Comparison of ENCODE assay signal across 8 cellular contexts in genomic region chr15:83206971-83207621, GRCh38. TPM values are rescaled to one million over a fixed set of nuclear protein-coding genes. Genes with fewer than 3 reads are reported as not detected.
DNase-seq lines count a peak whose midpoint lies in the region; ATAC-seq lines count a peak whose summit lies in the region.

No MANE protein-coding gene starts in this region.

- no peaks in the 10 kb centered on the region for H3K36me3 Mint-ChIP-seq in dendritic cell treated with granulocyte-macrophage colony-stimulating factor and Interleukin-4, amounts not matched to agents 40 ng/mL and 50 ng/mL, for 4 days (ENCODE audit: low read depth)
- no peaks in the 10 kb centered on the region for H3K36me3 Mint-ChIP-seq in stimulated activated effector memory CD8-positive, alpha-beta T cell treated with anti-CD3 and anti-CD28 coated beads, Interleukin-12 subunit alpha, Interleukin-12 subunit beta, amount 100 ng/mL, for 72 hours

- H3K9me3 Mint-ChIP-seq in dendritic cell treated with granulocyte-macrophage colony-stimulating factor and Interleukin-4, amounts not matched to agents 40 ng/mL and 50 ng/mL, for 4 days, result no peaks in the 10 kb centered on the region
- no peaks in the 10 kb centered on the region for H3K9me3 Mint-ChIP-seq in stimulated activated effector memory CD8-positive, alpha-beta T cell treated with anti-CD3 and anti-CD28 coated beads, Interleukin-12 subunit alpha, Interleukin-12 subunit beta, amount 100 ng/mL, for 72 hours

- DNase-seq in DMS 273 (lab: John Stamatoyannopoulos, UW; ENCODE audit: unreplicated experiment), result peak; percentile 73
- no peak for DNase-seq in DMS 273 treated with DMSO at 0.1 percent for 48 hours (lab: John Stamatoyannopoulos, UW)
- DNase-seq in HCEC 1CT, result peak; percentile 35
- DNase-seq in SK-MEL-5 (ENCODE audit: low read depth, low spot score), result peak; percentile 14
- peak; percentile 39 for DNase-seq in kidney tubule cell (ENCODE audit: low spot score)
- peak in 1 of 2 donors; percentile 54 for DNase-seq in stimulated activated effector memory CD8-positive, alpha-beta T cell treated with anti-CD3 and anti-CD28 coated beads, Interleukin-12 subunit alpha, Interleukin-12 subunit beta, amount 100 ng/mL, for 72 hours (ENCODE audit: low spot score in 2 of 2)
- DNase-seq in HT-29 (ENCODE audit: low spot score), result no peak

- no peak overlapping the region for H3K27ac Mint-ChIP-seq in dendritic cell treated with granulocyte-macrophage colony-stimulating factor and Interleukin-4, amounts not matched to agents 40 ng/mL and 50 ng/mL, for 4 days
- no peak overlapping the region for H3K27ac Mint-ChIP-seq in stimulated activated effector memory CD8-positive, alpha-beta T cell treated with anti-CD3 and anti-CD28 coated beads, Interleukin-12 subunit alpha, Interleukin-12 subunit beta, amount 100 ng/mL, for 72 hours

- peak overlapping the region; percentile 62 for H3K4me3 Mint-ChIP-seq in dendritic cell treated with granulocyte-macrophage colony-stimulating factor and Interleukin-4, amounts not matched to agents 40 ng/mL and 50 ng/mL, for 4 days
- peak overlapping the region; percentile 72 for H3K4me3 Mint-ChIP-seq in stimulated activated effector memory CD8-positive, alpha-beta T cell treated with anti-CD3 and anti-CD28 coated beads, Interleukin-12 subunit alpha, Interleukin-12 subunit beta, amount 100 ng/mL, for 72 hours

- peak; percentile 47 for ATAC-seq in stimulated activated effector memory CD8-positive, alpha-beta T cell treated with anti-CD3 and anti-CD28 coated beads, Interleukin-12 subunit alpha, Interleukin-12 subunit beta, amount 100 ng/mL, for 72 hours

- peaks cover 9% of the 10 kb centered on the region for H3K4me1 Mint-ChIP-seq in dendritic cell treated with granulocyte-macrophage colony-stimulating factor and Interleukin-4, amounts not matched to agents 40 ng/mL and 50 ng/mL, for 4 days (ENCODE audit: low read depth)
- peaks cover 7% of the 10 kb centered on the region for H3K4me1 Mint-ChIP-seq in stimulated activated effector memory CD8-positive, alpha-beta T cell treated with anti-CD3 and anti-CD28 coated beads, Interleukin-12 subunit alpha, Interleukin-12 subunit beta, amount 100 ng/mL, for 72 hours

- intact Hi-C loops in dendritic cell treated with granulocyte-macrophage colony-stimulating factor and Interleukin-4, amounts not matched to agents 40 ng/mL and 50 ng/mL, for 4 days (cut with micrococcal nuclease), result loop anchor here (5.0 kb wide), 2 partner anchors 145 to 195 kb away; partner anchors contain the start of gene C15orf40

- H3K27me3 Mint-ChIP-seq in dendritic cell treated with granulocyte-macrophage colony-stimulating factor and Interleukin-4, amounts not matched to agents 40 ng/mL and 50 ng/mL, for 4 days, result peaks cover 11% of the 10 kb centered on the region

- in situ Hi-C loops in SK-MEL-5 (cut with HindIII; ENCODE audit: low pct_unique_long_range_greater_than_20kb, low sequenced_read_pairs), result no loop called here

RNA-seq across cellular contexts. Expression of gene HDGFL3, which starts 0.5 kb away (rescaled TPM):
- 31.8 and 35.7 TPM in 2 replicates for total RNA-seq in SK-MEL-5 (2014; rRNA removed; shearing (Covaris generic))
- polyA plus RNA-seq in SK-MEL-5 (2015; cell fraction: cytosol; rRNA removed), result 24.3 and 30.2 TPM in 2 replicates
- polyA plus RNA-seq in SK-MEL-5 (2015; cell fraction: nucleus; rRNA removed), result 2.3 and 6.8 TPM in 2 replicates
- total RNA-seq in HT-29 (2014; rRNA removed; shearing (Covaris generic)), result not detected in 2 replicates

Comparison
In these comparisons a context has a peak if more than half of its experiments do, and no peak if none do; other contexts are left out.
1. DNase-seq: peak in DMS 273 (single experiment), HCEC 1CT (single experiment), SK-MEL-5 (single experiment) and kidney tubule cell (single experiment); none in DMS 273 treated with DMSO at 0.1 percent for 48 hours (single experiment) and HT-29 (single experiment).
2. RNA of gene HDGFL3, which starts 0.5 kb away (total RNA-seq): 31.8 to 35.7 TPM in SK-MEL-5; not detected in HT-29; every median in the first group is over 10 times any median in the second.